1 cellular context compared by ENCODE assay signal in genomic region chr13:51001335-51001734, GRCh38.
TF ChIP-seq lines count a peak whose summit lies in the region.

No MANE protein-coding gene starts in this region.

TF ChIP-seq in H1, 55 proteins besides CTCF, POLR2A, EP300 and RAD21:
- TF ChIP-seq KDM5A (IDR thresholded peaks at IDR 0.05; ENCODE audit: low read length), result no peak
- no peak for TF ChIP-seq RXRA (IDR thresholded peaks at IDR 0.05; ENCODE audit: insufficient read depth, low read depth, low read length)
